ENCODE assay signal across 39 cellular contexts in genomic region chr5:176864755-176865154, GRCh38. TPM values are rescaled to one million over a fixed set of nuclear protein-coding genes. Genes with fewer than 3 reads are reported as not detected.
"Had no signal": no experiment of that assay in that cellular context is flagged by ENCODE, and none has a peak within 500 bp of the region (broad histone marks: within the 10 kb centered on the region; RNA-seq: fewer than 3 reads in every experiment).

No MANE protein-coding gene starts in this region.

- H3K4me3 ChIP-seq: MG63 had no signal

- H3K27ac ChIP-seq: KMS-11 had no signal

- H3K9ac ChIP-seq: KMS-11 had no signal

- H3K36me3 ChIP-seq: MG63 had no signal

- H3K4me2 ChIP-seq: KMS-11 had no signal

- DNase-seq: Karpas-422, Kasumi-1, MG63, MM.1S, MV-4-11, NCI-H1048, NCI-H1092, NCI-H1092 treated with DMSO at 0.1 percent for 48 hours, NCI-H1105, NCI-H1105 treated with DMSO at 0.1 percent for 48 hours, NCI-H1417, NCI-H1417 treated with DMSO at 0.1 percent for 48 hours, NCI-H1436, NCI-H1436 treated with DMSO at 0.1 percent for 48 hours, NCI-H146, NCI-H1694, NCI-H1694 treated with DMSO at 0.1 percent for 48 hours, NCI-H187, NCI-H187 treated with DMSO at 0.1 percent for 48 hours, NCI-H1930, NCI-H2029, NCI-H2029 treated with DMSO at 0.1 percent for 48 hours, NCI-H2081, NCI-H2081 treated with DMSO at 0.1 percent for 48 hours, NCI-H2171, NCI-H2171 treated with DMSO at 0.1 percent for 48 hours, NCI-H2227 treated with DMSO at 0.1 percent for 48 hours, NCI-H226, NCI-H345, NCI-H446, NCI-H446 treated with DMSO at 0.1 percent for 48 hours, NCI-H510A, NCI-H510A treated with DMSO at 0.1 percent for 48 hours, NCI-H524 had no signal

- H3K9me3 ChIP-seq: MG63 had no signal

RNA-seq across cellular contexts. Expression of gene HK3, which starts 34.4 kb away (rescaled TPM):
- total RNA-seq: LHCN-M2, M059J, MCF 10A, NCI-H460 had no signal

RNA-seq across cellular contexts. Expression of gene UNC5A, which starts 54.4 kb away (rescaled TPM):
- total RNA-seq: NCI-H460 had no signal
